Comparison of ENCODE assay signal across 29 cellular contexts in the genomic region with DNA sequence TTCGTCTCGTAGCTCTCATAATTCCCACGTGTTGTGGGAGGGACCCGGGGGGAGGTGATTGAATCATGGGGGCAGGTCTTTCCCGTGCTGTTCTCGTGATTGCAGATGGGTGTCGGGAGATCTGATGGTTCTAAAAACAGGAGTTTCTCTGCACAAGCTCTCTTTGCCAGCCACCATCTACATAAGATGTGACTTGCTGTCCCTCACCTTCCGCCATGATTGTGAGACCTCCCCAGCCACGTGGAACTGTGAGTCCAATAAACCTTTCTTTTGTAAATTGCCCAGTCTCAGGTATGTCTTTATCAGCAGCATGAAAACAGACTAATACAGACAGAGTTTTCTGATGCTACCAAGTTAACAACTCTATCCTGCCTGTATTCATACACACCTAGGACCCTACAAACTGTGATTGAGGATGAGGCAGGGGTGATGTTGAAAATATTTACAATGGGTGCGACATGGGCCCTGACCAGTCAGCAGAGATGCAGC. TPM values are rescaled to one million over a fixed set of nuclear protein-coding genes. Genes with fewer than 3 reads are reported as not detected.
"Had no signal": no experiment of that assay in that cellular context is flagged by ENCODE, and none has a peak within 500 bp of the region (broad histone marks: within the 10 kb centered on the region; RNA-seq: fewer than 3 reads in every experiment).

No MANE protein-coding gene starts in this region.

- H3K36me3 Mint-ChIP-seq: activated naive CD4-positive, alpha-beta T cell treated with anti-CD3 and anti-CD28 coated beads, Interleukin-2, amount 10 ng/mL, durations not matched to agents 7 days and 5 days; activated naive CD8-positive, alpha-beta T cell treated with anti-CD3 and anti-CD28 coated beads, Interleukin-2, amount 10 ng/mL, durations not matched to agents 7 days and 5 days; immature natural killer cell; WTC11 had no signal

- H3K4me3 Mint-ChIP-seq: activated CD4-positive, alpha-beta memory T cell treated with anti-CD3 and anti-CD28 coated beads, Interleukin-2, amount 10 ng/mL, durations not matched to agents 7 days and 5 days; activated CD4-positive, alpha-beta T cell treated with anti-CD3 and anti-CD28 coated beads, Interleukin-2, amount 10 ng/mL, durations not matched to agents 7 days and 5 days; activated naive CD4-positive, alpha-beta T cell treated with anti-CD3 and anti-CD28 coated beads, Interleukin-2, amount 10 ng/mL, durations not matched to agents 7 days and 5 days; activated naive CD8-positive, alpha-beta T cell treated with anti-CD3 and anti-CD28 coated beads, Interleukin-2, amount 10 ng/mL, durations not matched to agents 7 days and 5 days; activated T-cell treated with anti-CD3 and anti-CD28 coated beads, Interleukin-2, amount 50 U/mL, for 24 hours; immature natural killer cell; nephron; T-helper 17 cell; WTC11 had no signal

- H3K4me1 Mint-ChIP-seq: activated CD4-positive, alpha-beta T cell treated with anti-CD3 and anti-CD28 coated beads, Interleukin-2, amount 10 ng/mL, durations not matched to agents 7 days and 5 days; activated naive CD4-positive, alpha-beta T cell treated with anti-CD3 and anti-CD28 coated beads, Interleukin-2, amount 10 ng/mL, durations not matched to agents 7 days and 5 days had no signal

- DNase-seq: activated CD4-positive, alpha-beta memory T cell treated with anti-CD3 and anti-CD28 coated beads, Interleukin-2, amount 10 ng/mL, durations not matched to agents 7 days and 5 days; activated CD4-positive, alpha-beta T cell treated with anti-CD3 and anti-CD28 coated beads for 1 hour; activated CD4-positive, alpha-beta T cell treated with anti-CD3 and anti-CD28 coated beads, Interleukin-2, amount 10 ng/mL, durations not matched to agents 7 days and 5 days; activated CD8-positive, alpha-beta memory T cell treated with anti-CD3 and anti-CD28 coated beads, Interleukin-2, amount 50 U/mL, for 48 hours; activated gamma-delta T cell; activated naive CD4-positive, alpha-beta T cell treated with anti-CD3 and anti-CD28 coated beads, Interleukin-2, amount 10 ng/mL, durations not matched to agents 7 days and 5 days; activated naive CD8-positive, alpha-beta T cell treated with anti-CD3 and anti-CD28 coated beads, Interleukin-2, amount 10 ng/mL, durations not matched to agents 7 days and 5 days; activated T-cell treated with anti-CD3 and anti-CD28 coated beads, Interleukin-2, amount 50 U/mL, for 24 hours; brain microvascular endothelial cell; caudate nucleus; foreskin melanocyte; glutamatergic neuron; hypothalamus; immature natural killer cell; kidney; mucosa of descending colon; spleen; stimulated activated naive CD4-positive, alpha-beta T cell; T-helper 17 cell; T1000; transverse colon had no signal

- H3K36me3 ChIP-seq: brain microvascular endothelial cell, neutrophil, spleen, suprapubic skin, transverse colon had no signal

- ATAC-seq: esophagus mucosa, mucosa of descending colon, SK-N-SH treated with all-trans-retinoic acid at 6 μM for 48 hours, T-helper 17 cell, WTC11 had no signal

- H3K9me3 Mint-ChIP-seq: activated CD4-positive, alpha-beta memory T cell treated with anti-CD3 and anti-CD28 coated beads, Interleukin-2, amount 10 ng/mL, durations not matched to agents 7 days and 5 days; activated CD4-positive, alpha-beta T cell treated with anti-CD3 and anti-CD28 coated beads, Interleukin-2, amount 10 ng/mL, durations not matched to agents 7 days and 5 days; activated naive CD4-positive, alpha-beta T cell treated with anti-CD3 and anti-CD28 coated beads, Interleukin-2, amount 10 ng/mL, durations not matched to agents 7 days and 5 days; activated naive CD8-positive, alpha-beta T cell treated with anti-CD3 and anti-CD28 coated beads, Interleukin-2, amount 10 ng/mL, durations not matched to agents 7 days and 5 days; activated T-cell treated with anti-CD3 and anti-CD28 coated beads, Interleukin-2, amount 50 U/mL, for 24 hours; immature natural killer cell; nephron had no signal

- H3K27ac Mint-ChIP-seq: activated CD4-positive, alpha-beta memory T cell treated with anti-CD3 and anti-CD28 coated beads, Interleukin-2, amount 10 ng/mL, durations not matched to agents 7 days and 5 days; activated CD4-positive, alpha-beta T cell treated with anti-CD3 and anti-CD28 coated beads, Interleukin-2, amount 10 ng/mL, durations not matched to agents 7 days and 5 days; activated naive CD4-positive, alpha-beta T cell treated with anti-CD3 and anti-CD28 coated beads, Interleukin-2, amount 10 ng/mL, durations not matched to agents 7 days and 5 days; activated naive CD8-positive, alpha-beta T cell treated with anti-CD3 and anti-CD28 coated beads, Interleukin-2, amount 10 ng/mL, durations not matched to agents 7 days and 5 days; activated T-cell treated with anti-CD3 and anti-CD28 coated beads, Interleukin-2, amount 50 U/mL, for 24 hours; immature natural killer cell; nephron; T-helper 17 cell; WTC11 had no signal

- H3K9me3 ChIP-seq: mucosa of descending colon, neutrophil, spleen, suprapubic skin, transverse colon had no signal

- H3K27ac ChIP-seq: brain microvascular endothelial cell, neutrophil, suprapubic skin had no signal

- H3K4me3 ChIP-seq: mucosa of descending colon, spleen, suprapubic skin, transverse colon had no signal

- FAIRE-seq: astrocyte, kidney had no signal

RNA-seq across cellular contexts. Expression of gene APOB, which starts 3.9 kb away (rescaled TPM):
- total RNA-seq: activated CD4-positive, alpha-beta memory T cell treated with anti-CD3 and anti-CD28 coated beads, Interleukin-2, amount 10 ng/mL, durations not matched to agents 7 days and 5 days; activated CD4-positive, alpha-beta T cell treated with anti-CD3 and anti-CD28 coated beads, Interleukin-2, amount 10 ng/mL, durations not matched to agents 7 days and 5 days; activated naive CD8-positive, alpha-beta T cell treated with anti-CD3 and anti-CD28 coated beads, Interleukin-2, amount 10 ng/mL, durations not matched to agents 7 days and 5 days; myocyte; T-helper 17 cell had no signal
- polyA plus RNA-seq: immature natural killer cell had no signal
